24 cellular contexts compared by ENCODE assay signal in the genomic region with DNA sequence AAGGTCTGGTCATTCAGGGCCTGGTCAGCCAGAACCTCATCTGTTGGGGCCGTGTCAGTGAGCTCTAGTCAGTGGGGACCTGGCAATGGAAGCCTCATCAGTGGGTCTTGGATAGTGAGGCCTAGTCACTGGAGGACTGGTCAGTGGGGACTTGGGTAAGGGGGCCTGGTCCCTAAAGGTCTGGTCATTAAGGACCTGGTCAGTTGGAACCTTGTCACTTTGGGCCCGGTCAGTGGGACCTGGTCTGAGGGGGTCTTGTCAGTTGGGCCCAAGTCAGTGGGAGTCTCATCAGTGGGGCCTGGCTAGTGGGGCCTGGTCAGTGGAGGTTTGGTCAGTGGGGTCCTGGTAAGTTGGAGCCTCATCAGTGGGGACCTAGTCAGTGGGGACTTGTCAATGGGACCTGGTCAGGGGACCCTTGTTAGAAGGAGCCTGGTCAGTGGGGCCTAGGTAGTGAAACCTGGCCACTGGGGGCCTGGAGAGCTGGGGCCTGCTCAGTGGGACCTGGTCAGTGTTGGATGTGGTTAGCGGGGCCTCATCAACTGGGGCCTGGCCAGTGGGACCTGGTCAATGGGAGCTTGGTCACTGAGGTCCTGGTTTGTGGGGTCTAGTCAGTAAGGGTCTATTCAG.
"Had no signal": no experiment of that assay in that cellular context is flagged by ENCODE, and none has a peak within 500 bp of the region (broad histone marks: within the 10 kb centered on the region; RNA-seq: fewer than 3 reads in every experiment).

No MANE protein-coding gene starts in this region.

- DNase-seq: activated CD4-positive, alpha-beta T cell treated with anti-CD3 and anti-CD28 coated beads for 1 hour; activated CD4-positive, alpha-beta T cell treated with anti-CD3 and anti-CD28 coated beads, Interleukin-2, amount 50 U/mL, for 1 hour; activated CD8-positive, alpha-beta T cell treated with anti-CD3 and anti-CD28 coated beads, Interleukin-2, amount 10 ng/mL, durations not matched to agents 7 days and 5 days; activated effector memory CD4-positive, alpha-beta T cell treated with anti-CD3 and anti-CD28 coated beads, Interleukin-2, amount 50 U/mL, for 16 hours; activated naive CD4-positive, alpha-beta T cell treated with anti-CD3 and anti-CD28 coated beads, Interleukin-2, amount 10 ng/mL, durations not matched to agents 7 days and 5 days; activated T-cell treated with anti-CD3 and anti-CD28 coated beads, Interleukin-2, amount 50 U/mL, for 4 hours; anterior cingulate cortex; body of pancreas; dermis blood vessel endothelial cell; effector CD8-positive, alpha-beta T cell; foreskin melanocyte; mucosa of descending colon; nucleus accumbens; stimulated activated CD4-positive, alpha-beta T cell treated with anti-CD3 and anti-CD28 coated beads, Interleukin-2, amount 100 ng/mL, for 48 hours; stimulated activated CD8-positive, alpha-beta memory T cell treated with anti-CD3 and anti-CD28 coated beads, Interleukin-4, amount 100 ng/mL, for 48 hours; stimulated activated naive B cell treated with anti-CD40 and anti-IgM and Interleukin-4, amounts not matched to agents 10 μg/mL and 1 μg/mL and 100 μg/mL, for 72 hours; T-cell; thyroid gland had no signal

- H3K36me3 Mint-ChIP-seq: activated naive CD4-positive, alpha-beta T cell treated with anti-CD3 and anti-CD28 coated beads, Interleukin-2, amount 10 ng/mL, durations not matched to agents 7 days and 5 days; memory B cell; stimulated activated naive B cell treated with anti-CD40 and anti-IgM and Interleukin-4, amounts not matched to agents 10 μg/mL and 1 μg/mL and 100 μg/mL, for 72 hours; T-cell had no signal

- H3K4me3 Mint-ChIP-seq: activated CD8-positive, alpha-beta T cell treated with anti-CD3 and anti-CD28 coated beads, Interleukin-2, amount 10 ng/mL, durations not matched to agents 7 days and 5 days; activated naive CD4-positive, alpha-beta T cell treated with anti-CD3 and anti-CD28 coated beads, Interleukin-2, amount 10 ng/mL, durations not matched to agents 7 days and 5 days; activated T-cell treated with anti-CD3 and anti-CD28 coated beads, Interleukin-2, amount 50 U/mL, for 4 hours; memory B cell; stimulated activated naive B cell treated with anti-CD40 and anti-IgM and Interleukin-4, amounts not matched to agents 10 μg/mL and 1 μg/mL and 100 μg/mL, for 72 hours; T-cell; T-helper 2 cell treated with Interferon-gamma antibody and Interleukin-4, amounts not matched to agents 5 μg/mL and 100 μg/mL, for 36 hours had no signal

- H3K27ac Mint-ChIP-seq: activated CD8-positive, alpha-beta T cell treated with anti-CD3 and anti-CD28 coated beads, Interleukin-2, amount 10 ng/mL, durations not matched to agents 7 days and 5 days; activated naive CD4-positive, alpha-beta T cell treated with anti-CD3 and anti-CD28 coated beads, Interleukin-2, amount 10 ng/mL, durations not matched to agents 7 days and 5 days; memory B cell; stimulated activated naive B cell treated with anti-CD40 and anti-IgM and Interleukin-4, amounts not matched to agents 10 μg/mL and 1 μg/mL and 100 μg/mL, for 72 hours; T-cell; T-helper 2 cell treated with Interferon-gamma antibody and Interleukin-4, amounts not matched to agents 5 μg/mL and 100 μg/mL, for 36 hours had no signal

- H3K4me3 ChIP-seq: body of pancreas, hepatocyte, mucosa of descending colon, smooth muscle cell, thyroid gland had no signal

- H3K79me2 ChIP-seq: hepatocyte had no signal

- H3K4me1 ChIP-seq: body of pancreas, thyroid gland had no signal

- H3K4me1 Mint-ChIP-seq: activated naive CD4-positive, alpha-beta T cell treated with anti-CD3 and anti-CD28 coated beads, Interleukin-2, amount 10 ng/mL, durations not matched to agents 7 days and 5 days; T-cell had no signal

- H3K27ac ChIP-seq: body of pancreas, hepatocyte, thyroid gland, VCaP had no signal

- H3K9me3 ChIP-seq: body of pancreas, mucosa of descending colon, thyroid gland had no signal

- H3K36me3 ChIP-seq: thyroid gland had no signal

- H3K9me3 Mint-ChIP-seq: activated naive CD4-positive, alpha-beta T cell treated with anti-CD3 and anti-CD28 coated beads, Interleukin-2, amount 10 ng/mL, durations not matched to agents 7 days and 5 days; activated T-cell treated with anti-CD3 and anti-CD28 coated beads, Interleukin-2, amount 50 U/mL, for 4 hours; stimulated activated naive B cell treated with anti-CD40 and anti-IgM and Interleukin-4, amounts not matched to agents 10 μg/mL and 1 μg/mL and 100 μg/mL, for 72 hours; T-cell; T-helper 2 cell treated with Interferon-gamma antibody and Interleukin-4, amounts not matched to agents 5 μg/mL and 100 μg/mL, for 36 hours had no signal

- ATAC-seq: activated CD8-positive, alpha-beta T cell treated with anti-CD3 and anti-CD28 coated beads, Interleukin-2, amount 10 ng/mL, durations not matched to agents 7 days and 5 days; activated T-cell treated with anti-CD3 and anti-CD28 coated beads, Interleukin-2, amount 50 U/mL, for 4 hours; body of pancreas; mucosa of descending colon; sciatic nerve; stimulated activated naive B cell treated with anti-CD40 and anti-IgM and Interleukin-4, amounts not matched to agents 10 μg/mL and 1 μg/mL and 100 μg/mL, for 72 hours; T-cell had no signal

- H3K27me3 Mint-ChIP-seq: memory B cell; stimulated activated naive B cell treated with anti-CD40 and anti-IgM and Interleukin-4, amounts not matched to agents 10 μg/mL and 1 μg/mL and 100 μg/mL, for 72 hours; T-cell had no signal

- H2AFZ ChIP-seq: hepatocyte had no signal

- H3K4me2 ChIP-seq: hepatocyte, smooth muscle cell had no signal

- H3K27me3 ChIP-seq: body of pancreas, hepatocyte, thyroid gland had no signal
